24 cellular contexts compared by ENCODE assay signal in the genomic region with DNA sequence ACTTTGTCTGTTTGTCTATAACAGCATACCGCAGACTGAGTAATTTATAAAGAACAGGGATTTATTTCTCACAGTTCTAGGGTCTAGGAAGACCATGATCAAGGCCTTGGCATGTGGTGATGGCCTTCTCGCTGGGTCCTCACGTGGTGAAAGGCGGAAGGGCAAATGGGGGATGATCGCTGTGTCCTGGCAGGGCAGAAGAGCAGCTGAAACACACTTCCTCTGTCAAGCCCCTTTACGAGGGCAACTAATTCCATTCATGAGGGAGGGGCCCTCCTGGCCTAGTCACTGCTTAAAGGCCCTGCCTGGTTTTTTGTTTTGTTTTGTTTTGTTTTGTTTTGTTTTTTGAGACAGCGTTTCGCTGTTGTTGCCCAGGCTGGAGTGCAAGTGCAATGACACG. TPM values are rescaled to one million over a fixed set of nuclear protein-coding genes. Genes with fewer than 3 reads are reported as not detected.
DNase-seq lines count a peak whose midpoint lies in the region; ATAC-seq and TF ChIP-seq lines count a peak whose summit lies in the region.
"Had no signal": no experiment of that assay in that cellular context is flagged by ENCODE, and none has a peak within 500 bp of the region (broad histone marks: within the 10 kb centered on the region; RNA-seq: fewer than 3 reads in every experiment).

No MANE protein-coding gene starts in this region.

- ATAC-seq in HG03196 (IDR thresholded peaks at IDR 0.05; ENCODE audit: unreplicated experiment): no peak
- ATAC-seq: A549, GM12878 had no signal

- no peak overlapping the region for H3K23ac ChIP-seq in mesendoderm (ENCODE audit: low read length)

- no peaks in the 10 kb centered on the region for H3K36me3 Mint-ChIP-seq in endodermal cell (ENCODE audit: low read depth)
- H3K36me3 Mint-ChIP-seq: CD14-positive monocyte; CD8-positive, alpha-beta memory T cell had no signal

- no peak for TF ChIP-seq EP300 in sigmoid colon (IDR thresholded peaks at IDR 0.05)

- H3K4me1 Mint-ChIP-seq in endodermal cell: peaks cover 7% of the 10 kb centered on the region
- H3K4me1 Mint-ChIP-seq: CD8-positive, alpha-beta memory T cell had no signal

- peaks cover 29% of the 10 kb centered on the region for H3K27me3 Mint-ChIP-seq in endodermal cell (ENCODE audit: insufficient read depth)
- H3K27me3 Mint-ChIP-seq: CD4-positive, alpha-beta T cell had no signal

- no peaks in the 10 kb centered on the region for H3K9me3 ChIP-seq in endodermal cell (ENCODE audit: control insufficient read depth, low read length)
- no peaks in the 10 kb centered on the region for H3K9me3 ChIP-seq in sigmoid colon
- H3K9me3 ChIP-seq: A549; BE2C; BLaER1 treated with 17β-estradiol and CSF1 and Interleukin-3, amounts not matched to agents 10 nM and 100 nM; HAP-1 had no signal

- WGBS in endodermal cell (ENCODE audit: insufficient coverage in 1 of 2, insufficient read length in 1 of 2), 2 experiments: 79 to 88% methylated on average over 6 to 9 of the region's 9 CpGs
- WGBS in mesendoderm (ENCODE audit: extremely low coverage, insufficient coverage, low lambda C conversion rate): no CpG with 5 or more reads among the region's 9 CpGs
- WGBS in sigmoid colon, 2 donors: 92 to 93% methylated on average over 9 of the region's 9 CpGs

- TF ChIP-seq CTCF in NB4 (IDR thresholded peaks at IDR 0.05; ENCODE audit: low read depth, low read length): no peak
- TF ChIP-seq CTCF in endodermal cell (conservative IDR thresholded peaks at IDR 0.05): no peak
- TF ChIP-seq CTCF in sigmoid colon (IDR thresholded peaks at IDR 0.05): no peak

- no peak for TF ChIP-seq POLR2A in NB4 (IDR thresholded peaks at IDR 0.05; ENCODE audit: extremely low read depth, insufficient read length)
- no peak for TF ChIP-seq POLR2A in sigmoid colon (IDR thresholded peaks at IDR 0.05)

- H2BK5ac ChIP-seq in mesendoderm (ENCODE audit: low read length): no peak overlapping the region

- CTCF ChIA-PET in HEK293T (lab: Yijun Ruan, JAX): interaction anchor here (1.0 kb wide), 1 partner anchor 8 kb away, joined by 4 read pairs; no protein-coding TSS in a partner anchor

- H3K27ac Mint-ChIP-seq in endodermal cell: no peak overlapping the region
- H3K27ac Mint-ChIP-seq: CD14-positive monocyte; CD4-positive, alpha-beta T cell had no signal

- POLR2A ChIA-PET in HEK293T (lab: Yijun Ruan, JAX): no interaction called here

- H3K36me3 ChIP-seq in endodermal cell (ENCODE audit: control insufficient read depth, insufficient read depth, low read length): no peaks in the 10 kb centered on the region
- no peaks in the 10 kb centered on the region for H3K36me3 ChIP-seq in mesendoderm (ENCODE audit: control insufficient read depth, insufficient read depth, low read length)
- no peaks in the 10 kb centered on the region for H3K36me3 ChIP-seq in sigmoid colon
- H3K36me3 ChIP-seq: BE2C; BLaER1 treated with 17β-estradiol and CSF1 and Interleukin-3, amounts not matched to agents 10 nM and 100 nM; HAP-1 had no signal

- H4K5ac ChIP-seq in mesendoderm (ENCODE audit: low read length): no peak overlapping the region

- H3K4me1 ChIP-seq in endodermal cell (ENCODE audit: control insufficient read depth, insufficient read depth, low read length) (no peaks in the 10 kb centered on the region), mesendoderm (ENCODE audit: control insufficient read depth, low read depth, low read length) (no peaks in the 10 kb centered on the region), sigmoid colon (no peaks in the 10 kb centered on the region)
- H3K4me1 ChIP-seq: A549, BE2C, HAP-1 had no signal

- no peak overlapping the region for H3K27ac ChIP-seq in endodermal cell (ENCODE audit: low read depth, low read length)
- H3K27ac ChIP-seq in mesendoderm (ENCODE audit: low read depth, low read length): no peak overlapping the region
- H3K27ac ChIP-seq in sigmoid colon: no peak overlapping the region
- H3K27ac ChIP-seq: A549; BLaER1 treated with 17β-estradiol and CSF1 and Interleukin-3, amounts not matched to agents 10 nM and 100 nM; GM23248 had no signal

- no peak overlapping the region for H2BK120ac ChIP-seq in mesendoderm (ENCODE audit: low read depth, low read length)

- intact Hi-C loops in sigmoid colon (cut with DNase I): no loop called here

- no peak overlapping the region for H3K9ac ChIP-seq in endodermal cell (ENCODE audit: extremely low read depth, low read length, poor library complexity, severe bottlenecking)
- H3K9ac ChIP-seq in mesendoderm (ENCODE audit: low read length): no peak overlapping the region
- H3K9ac ChIP-seq: BLaER1 treated with 17β-estradiol and CSF1 and Interleukin-3, amounts not matched to agents 10 nM and 100 nM; GM23248 had no signal

- H3K79me1 ChIP-seq in mesendoderm (ENCODE audit: low read length): no peaks in the 10 kb centered on the region

- H3K79me2 ChIP-seq in mesendoderm (ENCODE audit: control insufficient read depth, insufficient read depth, low read length): no peaks in the 10 kb centered on the region

- DNase-seq in NB4 (ENCODE audit: low read depth): peak; percentile 36
- peak; percentile 56 for DNase-seq in endodermal cell
- peak; percentile 13 for DNase-seq in mesendoderm
- DNase-seq in sigmoid colon: peak; percentile 13
- DNase-seq in activated gamma-delta T cell (lab: John Stamatoyannopoulos, UW): no peak
- no peak for DNase-seq in HEK293T (ENCODE audit: extremely low spot score)
- DNase-seq in NCI-H69 (lab: John Stamatoyannopoulos, UW): no peak
- DNase-seq: 8988T; ACHN; AML-193; BE2C; CD4-positive, alpha-beta T cell; CD8-positive, alpha-beta memory T cell; DMS 273 treated with DMSO at 0.1 percent for 48 hours; DMS79; EL; GDM1; GM23248 had no signal

- no peaks in the 10 kb centered on the region for H3K9me3 Mint-ChIP-seq in endodermal cell
- H3K9me3 Mint-ChIP-seq: CD4-positive, alpha-beta T cell; CD8-positive, alpha-beta memory T cell had no signal

- H4K8ac ChIP-seq in mesendoderm (ENCODE audit: low read depth, low read length): no peak overlapping the region

- H3K4me3 ChIP-seq in NB4 (ENCODE audit: low read depth, low read length) (no peak overlapping the region), endodermal cell (ENCODE audit: low read length) (no peak overlapping the region), mesendoderm (ENCODE audit: low read length) (no peak overlapping the region), sigmoid colon (no peak overlapping the region)
- H3K4me3 ChIP-seq: A549; BLaER1 treated with 17β-estradiol and CSF1 and Interleukin-3, amounts not matched to agents 10 nM and 100 nM; GM12878; GM23248; HAP-1 had no signal

- no peak overlapping the region for H3K4me2 ChIP-seq in mesendoderm (ENCODE audit: low read length)
- H3K4me2 ChIP-seq: A549; BLaER1 treated with 17β-estradiol and CSF1 and Interleukin-3, amounts not matched to agents 10 nM and 100 nM had no signal

- H3K56ac ChIP-seq in mesendoderm (ENCODE audit: low read length): no peak overlapping the region

- no peak overlapping the region for H3K18ac ChIP-seq in mesendoderm (ENCODE audit: low read length)

- H3K27me3 ChIP-seq in endodermal cell (ENCODE audit: control insufficient read depth, insufficient read depth, low read length, poor library complexity, severe bottlenecking): peaks cover 7% of the 10 kb centered on the region
- H3K27me3 ChIP-seq in mesendoderm (ENCODE audit: insufficient read depth, low read length, poor library complexity): no peaks in the 10 kb centered on the region
- no peaks in the 10 kb centered on the region for H3K27me3 ChIP-seq in sigmoid colon
- H3K27me3 ChIP-seq: BE2C; BLaER1 treated with 17β-estradiol and CSF1 and Interleukin-3, amounts not matched to agents 10 nM and 100 nM had no signal

- H3K4ac ChIP-seq in mesendoderm (ENCODE audit: low read depth, low read length): no peak overlapping the region

- H2AK5ac ChIP-seq in mesendoderm (ENCODE audit: low read length): no peak overlapping the region

- H3K4me3 Mint-ChIP-seq in endodermal cell: no peak overlapping the region
- H3K4me3 Mint-ChIP-seq: CD14-positive monocyte; CD4-positive, alpha-beta T cell; CD8-positive, alpha-beta memory T cell had no signal

- H2BK15ac ChIP-seq in mesendoderm (replicated peaks; ENCODE audit: low read depth): no peak overlapping the region

TF ChIP-seq in HEK293T, 16 proteins besides CTCF, POLR2A, EP300 and RAD21:
- TF ChIP-seq FOXA1 (IDR thresholded peaks at IDR 0.05) (no peak), L3MBTL2 (conservative IDR thresholded peaks at IDR 0.05) (no peak), BHLHE40 (IDR thresholded peaks at IDR 0.05; ENCODE audit: borderline replicate concordance) (no peak), ELF4 (IDR thresholded peaks at IDR 0.05) (no peak), SUZ12 (IDR thresholded peaks at IDR 0.05) (no peak), NFRKB (IDR thresholded peaks at IDR 0.05) (no peak), ZNF384 (IDR thresholded peaks at IDR 0.05) (no peak), HDGF (IDR thresholded peaks at IDR 0.05; ENCODE audit: borderline replicate concordance) (no peak), SP1 (IDR thresholded peaks at IDR 0.05) (no peak), CTBP1 (IDR thresholded peaks at IDR 0.05; ENCODE audit: borderline replicate concordance) (no peak), FOXK2 (IDR thresholded peaks at IDR 0.05) (no peak), FOXM1 (IDR thresholded peaks at IDR 0.05; ENCODE audit: borderline replicate concordance) (no peak), TARDBP (IDR thresholded peaks at IDR 0.05) (no peak)
- TF ChIP-seq, protein P1, sequence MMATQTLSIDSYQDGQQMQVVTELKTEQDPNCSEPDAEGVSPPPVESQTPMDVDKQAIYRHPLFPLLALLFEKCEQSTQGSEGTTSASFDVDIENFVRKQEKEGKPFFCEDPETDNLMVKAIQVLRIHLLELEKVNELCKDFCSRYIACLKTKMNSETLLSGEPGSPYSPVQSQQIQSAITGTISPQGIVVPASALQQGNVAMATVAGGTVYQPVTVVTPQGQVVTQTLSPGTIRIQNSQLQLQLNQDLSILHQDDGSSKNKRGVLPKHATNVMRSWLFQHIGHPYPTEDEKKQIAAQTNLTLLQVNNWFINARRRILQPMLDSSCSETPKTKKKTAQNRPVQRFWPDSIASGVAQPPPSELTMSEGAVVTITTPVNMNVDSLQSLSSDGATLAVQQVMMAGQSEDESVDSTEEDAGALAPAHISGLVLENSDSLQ (IDR thresholded peaks at IDR 0.05): no peak

RNA-seq across cellular contexts. Expression of a gene that starts 41.9 kb away (rescaled TPM):
- total RNA-seq in endodermal cell (10 to 100 TPM; 30.4 to 30.5 TPM), sigmoid colon (10 to 100 TPM; 16.3 to 22.1 (median 19.5) TPM)
- polyA plus RNA-seq in endodermal cell (2013, experiment 1 of 2): 59.9 TPM
- 57.9 TPM for polyA plus RNA-seq in endodermal cell (2013, experiment 2 of 2)
- polyA plus RNA-seq in mesendoderm (2013, experiment 1 of 2): 23.9 TPM
- polyA plus RNA-seq in mesendoderm (2013, experiment 2 of 2): 24.4 TPM
- polyA plus RNA-seq in sigmoid colon: 10 to 100 TPM; 12.1 to 21.0 (median 21.0) TPM

Comparison
In these comparisons a context has a peak if more than half of its experiments do, and no peak if none do; other contexts are left out.
1. DNase-seq: peak in NB4 (single experiment), endodermal cell (single experiment), mesendoderm (single experiment) and sigmoid colon (single experiment); none in activated gamma-delta T cell (single experiment), HEK293T (single experiment) and NCI-H69 (single experiment).